In the genomic region with DNA sequence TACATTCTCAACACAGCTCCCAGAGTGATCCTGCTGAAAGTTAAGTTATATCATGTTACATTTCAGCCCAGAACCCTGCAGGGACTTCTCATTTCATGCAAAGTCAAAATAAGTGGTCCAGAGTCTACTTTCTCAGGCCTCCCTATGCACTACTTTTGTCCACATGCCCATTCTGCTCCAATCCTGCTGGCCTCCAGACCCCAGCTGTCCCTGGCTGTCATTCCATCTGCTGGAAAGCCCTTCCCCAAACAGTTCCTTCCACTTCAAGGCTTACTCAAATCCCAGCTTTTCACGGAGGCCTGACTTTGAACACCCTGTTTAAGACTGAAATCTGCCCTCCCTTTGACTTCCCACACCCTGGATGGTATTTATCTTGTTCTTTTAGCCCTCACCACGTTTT, we compare ENCODE assay signal across 17 cellular contexts.
A peak's percentile ranks its signal among the peaks of the same experiment; 100 is the strongest.
DNase-seq lines count a peak whose midpoint lies in the region; ATAC-seq and TF ChIP-seq lines count a peak whose summit lies in the region.
"Had no signal": no experiment of that assay in that cellular context is flagged by ENCODE, and none has a peak within 500 bp of the region (broad histone marks: within the 10 kb centered on the region; RNA-seq: fewer than 3 reads in every experiment).

No MANE protein-coding gene starts in this region.

- H3K27me3 ChIP-seq in heart right ventricle: no peaks in the 10 kb centered on the region
- H3K27me3 ChIP-seq in brain microvascular endothelial cell (replicated peaks): no peaks in the 10 kb centered on the region
- H3K27me3 ChIP-seq in vagina: no peaks in the 10 kb centered on the region
- H3K27me3 ChIP-seq: gastroesophageal sphincter had no signal

- intact Hi-C loops in heart right ventricle (cut with DNase I): loop anchor here in 2 of 10 donors (5.0 to 10.0 kb wide), 2 partner anchors 37 to 114 kb away; no protein-coding TSS in a partner anchor
- intact Hi-C loops in Right ventricle myocardium inferior (cut with DNase I): loop anchor here (5.0 kb wide), 2 partner anchors 37 to 87 kb away; no protein-coding TSS in a partner anchor
- intact Hi-C loops in vagina (cut with DNase I): no loop called here

- WGBS in heart right ventricle, 2 donors: 51 to 57% methylated on average over 2 of the region's 2 CpGs

- DNase-seq in heart right ventricle (no peak), Right ventricle myocardium inferior (ENCODE audit: missing footprints) (no peak), brain microvascular endothelial cell (no peak), myocyte (ENCODE audit: low read depth) (peak; percentile 89), vagina (ENCODE audit: extremely low spot score in 2 of 2) (no peak), middle frontal gyrus (ENCODE audit: extremely low spot score, low spot score) (no peak)
- DNase-seq in activated naive CD4-positive, alpha-beta T cell treated with Interleukin-2 at 50 U/mL for 16 hours: no peak
- DNase-seq: ACHN; activated CD4-positive, CD25-positive, alpha-beta regulatory T cell; activated T-cell treated with anti-CD3 and anti-CD28 coated beads, Interleukin-2, amount 50 U/mL, for 1 hour; effector memory CD4-positive, alpha-beta T cell; islet precursor cell; natural killer cell; NCI-H1694 treated with DMSO at 0.1 percent for 48 hours; stimulated activated CD4-positive, alpha-beta T cell treated with anti-CD3 and anti-CD28 coated beads, Interleukin-15, amount 100 ng/mL, for 24 hours had no signal

- H3K4me3 ChIP-seq in heart right ventricle: no peak overlapping the region
- H3K4me3 ChIP-seq in brain microvascular endothelial cell (ENCODE audit: low read depth, low read length): no peak overlapping the region
- H3K4me3 ChIP-seq in vagina: no peak overlapping the region
- H3K4me3 ChIP-seq: gastroesophageal sphincter had no signal

- ATAC-seq in heart right ventricle: peak in 1 of 8 donors; percentile 5
- no peak for ATAC-seq in Right ventricle myocardium inferior
- ATAC-seq in GM19455 (IDR thresholded peaks at IDR 0.05; ENCODE audit: unreplicated experiment): no peak
- ATAC-seq: gastroesophageal sphincter, natural killer cell had no signal

- H3K4me1 ChIP-seq in heart right ventricle (peaks cover 0 to 66% (median 57%) of the 10 kb centered on the region in 9 donors), vagina (peaks cover 23% of the 10 kb centered on the region)

- TF ChIP-seq CTCF in heart right ventricle (IDR thresholded peaks at IDR 0.05) (no peak), brain microvascular endothelial cell (IDR thresholded peaks at IDR 0.05; ENCODE audit: low read depth, low read length, missing control alignments) (no peak), vagina (IDR thresholded peaks at IDR 0.05) (no peak)

- H3K9me3 ChIP-seq in heart right ventricle (no peaks in the 10 kb centered on the region), vagina (no peaks in the 10 kb centered on the region)
- H3K9me3 ChIP-seq: gastroesophageal sphincter had no signal

- no peak for TF ChIP-seq POLR2A in vagina (IDR thresholded peaks at IDR 0.05)

- H3K36me3 ChIP-seq in heart right ventricle (peaks cover 0 to 43% (median 0%) of the 10 kb centered on the region in 9 donors), brain microvascular endothelial cell (replicated peaks) (no peaks in the 10 kb centered on the region), vagina (no peaks in the 10 kb centered on the region)

- in situ Hi-C loops in brain microvascular endothelial cell (cut with HindIII; ENCODE audit: low pct_ligation_motif_present, low sequenced_read_pairs): no loop called here

- peak overlapping the region in 8 of 10 donors; percentile 26 to 79 (median 66) for H3K27ac ChIP-seq in heart right ventricle
- H3K27ac ChIP-seq in brain microvascular endothelial cell: peak overlapping the region; percentile 62
- peak overlapping the region; percentile 40 for H3K27ac ChIP-seq in vagina
